ENCODE assay signal across 8 cellular contexts in the genomic region with DNA sequence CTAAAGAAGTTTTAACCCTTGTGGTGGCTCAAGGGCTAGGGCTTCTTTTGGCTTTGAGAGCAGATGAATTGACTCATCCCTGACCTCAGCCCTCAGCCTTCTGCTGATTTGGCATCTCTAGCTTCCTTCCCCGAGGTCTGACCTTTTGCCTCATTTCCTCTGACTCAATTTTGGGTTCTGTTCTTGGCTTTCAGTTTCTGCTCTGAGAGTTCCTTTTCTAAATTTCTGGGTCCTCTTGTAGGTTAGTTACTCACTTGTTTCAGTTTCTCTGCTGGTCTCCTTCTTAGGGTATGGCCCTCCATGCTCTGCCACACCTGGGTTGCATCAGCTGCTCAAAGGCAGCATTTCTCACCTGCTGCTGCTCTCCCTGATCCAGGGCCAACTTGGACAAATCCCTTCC. TPM values are rescaled to one million over a fixed set of nuclear protein-coding genes. Genes with fewer than 3 reads are reported as not detected.
DNase-seq lines count a peak whose midpoint lies in the region; ATAC-seq and TF ChIP-seq lines count a peak whose summit lies in the region.

No MANE protein-coding gene starts in this region.

- ATAC-seq in GM19468 (IDR thresholded peaks at IDR 0.05; ENCODE audit: extremely low read depth, unreplicated experiment) (peak; percentile 99), HG03457 (IDR thresholded peaks at IDR 0.05; ENCODE audit: unreplicated experiment) (peak; percentile 99), natural killer cell (peak; percentile 21 to 59 (median 39))

- intact Hi-C loops in natural killer cell (cut with micrococcal nuclease) = no loop called here
- intact Hi-C loops in posterior cingulate gyrus (cut with DNase I) = no loop called here

- peaks cover 0 to 5% of the 10 kb centered on the region in 2 donors for H3K4me1 Mint-ChIP-seq in natural killer cell

- H3K36me3 Mint-ChIP-seq in natural killer cell = no peaks in the 10 kb centered on the region

- peak; percentile 4 for TF ChIP-seq CTCF in choroid plexus epithelial cell (conservative IDR thresholded peaks at IDR 0.05; ENCODE audit: low read depth, low read length)
- no peak for TF ChIP-seq CTCF in natural killer cell (IDR thresholded peaks at IDR 0.05)

- H3K9me3 Mint-ChIP-seq in natural killer cell = no peaks in the 10 kb centered on the region

- no peak overlapping the region for H3K4me3 Mint-ChIP-seq in natural killer cell

- H3K4me3 ChIP-seq in choroid plexus epithelial cell (ENCODE audit: low read depth, low read length) = no peak overlapping the region

- peak; percentile 98 for DNase-seq in ELR (ENCODE audit: low read depth)
- DNase-seq in SKM-1 (lab: John Stamatoyannopoulos, UW; ENCODE audit: unreplicated experiment) = peak; percentile 98
- DNase-seq in choroid plexus epithelial cell (ENCODE audit: low read depth) = peak; percentile 92
- no peak for DNase-seq in natural killer cell
- DNase-seq in occipital lobe (lab: John Stamatoyannopoulos, UW) = no peak
- DNase-seq in posterior cingulate gyrus = no peak

- H3K27ac Mint-ChIP-seq in natural killer cell = no peak overlapping the region

- H3K27me3 Mint-ChIP-seq in natural killer cell (ENCODE audit: low read depth in 2 of 2) = no peaks in the 10 kb centered on the region

RNA-seq across cellular contexts. Expression of a gene that starts 19.4 kb away (rescaled TPM):
- total RNA-seq in natural killer cell = 10 to 100 TPM; 18.0 to 42.4 (median 25.5) TPM
- total RNA-seq in occipital lobe = 77.8 TPM

Comparison
In these comparisons a context has a peak if more than half of its experiments do, and no peak if none do; other contexts are left out.
1. DNase-seq: peak in ELR (single experiment), SKM-1 (single experiment) and choroid plexus epithelial cell (single experiment); none in natural killer cell (single experiment), occipital lobe (single experiment) and posterior cingulate gyrus (0 of 10).
2. ATAC-seq: peak in every context shown above with its lines; median percentile 99 in GM19468; 99 in HG03457; 39 in natural killer cell.